In the genomic region with DNA sequence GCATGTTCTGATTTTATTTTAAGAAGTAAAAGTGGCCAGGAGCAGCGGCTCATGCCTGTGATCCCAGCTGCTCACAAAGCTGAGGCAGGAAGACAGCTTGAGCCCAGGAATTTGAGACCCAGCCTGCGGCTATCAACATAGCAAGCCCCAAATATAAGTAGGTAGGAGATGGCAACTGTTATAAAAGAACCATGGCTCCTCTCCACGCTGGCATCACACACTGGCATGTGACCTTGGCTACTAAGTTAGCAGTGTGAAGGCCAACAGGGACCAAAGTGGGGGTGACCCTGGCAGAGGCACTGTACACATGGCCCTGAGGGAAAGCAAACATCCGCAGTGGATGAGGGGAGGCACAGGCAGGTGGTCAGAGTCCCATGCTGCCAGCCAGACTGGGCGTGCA, we compare ENCODE assay signal across 26 cellular contexts. TPM values are rescaled to one million over a fixed set of nuclear protein-coding genes. Genes with fewer than 3 reads are reported as not detected.
DNase-seq lines count a peak whose midpoint lies in the region; ATAC-seq and TF ChIP-seq lines count a peak whose summit lies in the region.
"Had no signal": no experiment of that assay in that cellular context is flagged by ENCODE, and none has a peak within 500 bp of the region (broad histone marks: within the 10 kb centered on the region; RNA-seq: fewer than 3 reads in every experiment).

No MANE protein-coding gene starts in this region.

- POLR2A ChIA-PET in CD8-positive, alpha-beta T cell (lab: Charles Lee) = no interaction called here

- ATAC-seq in CD8-positive, alpha-beta T cell = no peak
- ATAC-seq in left ventricle myocardium superior = peak; percentile 49
- ATAC-seq: A549; activated CD4-positive, CD25-positive, alpha-beta regulatory T cell treated with anti-CD3 and anti-CD28 coated beads, Interleukin-2, amount 50 U/mL, for 24 hours had no signal

- no peaks in the 10 kb centered on the region for H3K27me3 Mint-ChIP-seq in CD8-positive, alpha-beta T cell (ENCODE audit: low read depth)
- peaks cover 4% of the 10 kb centered on the region for H3K27me3 Mint-ChIP-seq in neural progenitor cell (ENCODE audit: insufficient read depth, low read depth)
- H3K27me3 Mint-ChIP-seq in activated T-helper 2 cell treated with anti-CD3 and anti-CD28 coated beads, Interferon-gamma antibody, Interleukin-2, Interleukin-4, amounts not matched to agents 10 μg/mL and 5 μg/mL and 100 μg/mL, durations not matched to agents 14 hours and 24 hours and 36 hours (ENCODE audit: low read depth) = no peaks in the 10 kb centered on the region
- H3K27me3 Mint-ChIP-seq: activated naive CD8-positive, alpha-beta T cell treated with anti-CD3 and anti-CD28 coated beads for 36 hours; B cell; stimulated activated naive CD8-positive, alpha-beta T cell treated with anti-CD3 and anti-CD28 coated beads, Interleukin-15, Interleukin-2, amounts not matched to agents 100 ng/mL and 50 ng/mL, for 24 hours had no signal

- H3K4me2 ChIP-seq in neural progenitor cell = no peak overlapping the region
- H3K4me2 ChIP-seq: A549 had no signal

- no peak overlapping the region for H2AFZ ChIP-seq in neural progenitor cell (replicated peaks)

- peaks cover 26% of the 10 kb centered on the region for H4K20me1 ChIP-seq in neural progenitor cell (ENCODE audit: low read depth)

- DNase-seq in CD8-positive, alpha-beta T cell = no peak
- DNase-seq in adrenal gland (peak in 6 of 7 donors; percentile 46 to 68 (median 61)), left ventricle myocardium superior (peak; percentile 44), neural progenitor cell (ENCODE audit: low spot score) (no peak), cerebellar cortex (ENCODE audit: low spot score) (no peak), stomach (no peak)
- DNase-seq in activated naive CD4-positive, alpha-beta T cell (lab: John Stamatoyannopoulos, UW) = no peak
- DNase-seq in activated T-helper 2 cell treated with anti-CD3 and anti-CD28 coated beads, Interferon-gamma antibody, Interleukin-2, Interleukin-4, amounts not matched to agents 10 μg/mL and 5 μg/mL and 100 μg/mL, durations not matched to agents 14 hours and 24 hours and 36 hours (ENCODE audit: low spot score) = no peak
- DNase-seq: activated CD8-positive, alpha-beta memory T cell treated with anti-CD3 and anti-CD28 coated beads for 24 hours; activated naive CD8-positive, alpha-beta T cell treated with anti-CD3 and anti-CD28 coated beads for 36 hours; activated T-cell treated with anti-CD3 and anti-CD28 coated beads, Interleukin-2, amount 50 U/mL, for 48 hours; brain microvascular endothelial cell; Caco-2; DMS79 treated with DMSO at 0.1 percent for 48 hours; HFFc6; NCI-H1092; NCI-H1930; NCI-H2227 treated with DMSO at 0.1 percent for 48 hours; NCI-H774; stimulated activated CD4-positive, alpha-beta T cell treated with anti-CD3 and anti-CD28 coated beads, Interleukin-4, amount 100 ng/mL, for 4 hours; upper lobe of left lung had no signal

- 52 to 73% (median 57%) methylated on average over 5 of the region's 5 CpGs for WGBS in adrenal gland, 4 donors
- WGBS in stomach, 5 donors = 81 to 89% (median 86%) methylated on average over 5 of the region's 5 CpGs

- peaks cover 44% of the 10 kb centered on the region for H3K79me2 ChIP-seq in neural progenitor cell (ENCODE audit: low read depth)

- H3K4me1 ChIP-seq in CD8-positive, alpha-beta T cell (ENCODE audit: insufficient read depth, low read length) = peaks cover 19% of the 10 kb centered on the region
- H3K4me1 ChIP-seq in adrenal gland (replicated peaks in 1 of 2) = peaks cover 32 to 49% of the 10 kb centered on the region in 2 donors
- H3K4me1 ChIP-seq in neural progenitor cell = peaks cover 10% of the 10 kb centered on the region
- peaks cover 3 to 9% (median 3%) of the 10 kb centered on the region in 4 donors for H3K4me1 ChIP-seq in stomach
- H3K4me1 ChIP-seq: Caco-2 had no signal

- H3K9ac ChIP-seq in neural progenitor cell = no peak overlapping the region

- CTCF ChIA-PET in CD8-positive, alpha-beta T cell (lab: Charles Lee) = no interaction called here

- intact Hi-C loops in CD8-positive, alpha-beta T cell (cut with DNase I, micrococcal nuclease) = no loop called here
- intact Hi-C loops in adrenal gland (cut with DNase I) (no loop called here), left ventricle myocardium superior (cut with micrococcal nuclease) (no loop called here), stomach (cut with DNase I; ENCODE audit: low total_unique reads) (no loop called here)
- intact Hi-C loops in activated T-helper 2 cell treated with anti-CD3 and anti-CD28 coated beads, Interferon-gamma antibody, Interleukin-2, Interleukin-4, amounts not matched to agents 10 μg/mL and 5 μg/mL and 100 μg/mL, durations not matched to agents 14 hours and 24 hours and 36 hours (cut with micrococcal nuclease) = no loop called here

- peaks cover 48% of the 10 kb centered on the region for H3K4me1 Mint-ChIP-seq in CD8-positive, alpha-beta T cell (ENCODE audit: low read depth)
- H3K4me1 Mint-ChIP-seq in neural progenitor cell = peaks cover 43% of the 10 kb centered on the region
- no peaks in the 10 kb centered on the region for H3K4me1 Mint-ChIP-seq in activated T-helper 2 cell treated with anti-CD3 and anti-CD28 coated beads, Interferon-gamma antibody, Interleukin-2, Interleukin-4, amounts not matched to agents 10 μg/mL and 5 μg/mL and 100 μg/mL, durations not matched to agents 14 hours and 24 hours and 36 hours (ENCODE audit: low read depth)

- TF ChIP-seq EP300 in stomach (IDR thresholded peaks at IDR 0.05) = no peak

- no peak for TF ChIP-seq POLR2A in adrenal gland (IDR thresholded peaks at IDR 0.05)
- TF ChIP-seq POLR2A in stomach (IDR thresholded peaks at IDR 0.05) = no peak

- H3K27ac ChIP-seq in CD8-positive, alpha-beta T cell (ENCODE audit: low read depth, low read length) = no peak overlapping the region
- H3K27ac ChIP-seq in adrenal gland (peak overlapping the region in 3 of 5 donors; percentile 30 to 71 (median 41)), neural progenitor cell (no peak overlapping the region), stomach (no peak overlapping the region)
- H3K27ac ChIP-seq: A549, coronary artery, upper lobe of left lung had no signal

- no peak overlapping the region for H3K4me3 ChIP-seq in CD8-positive, alpha-beta T cell (ENCODE audit: low read depth, low read length)
- H3K4me3 ChIP-seq in adrenal gland (no peak overlapping the region), neural progenitor cell (no peak overlapping the region), stomach (no peak overlapping the region)
- H3K4me3 ChIP-seq: A549, coronary artery, upper lobe of left lung had no signal

- peaks cover 12% of the 10 kb centered on the region for H3F3A ChIP-seq in neural progenitor cell (ENCODE audit: low read depth)

- no peaks in the 10 kb centered on the region for H3K27me3 ChIP-seq in CD8-positive, alpha-beta T cell (ENCODE audit: insufficient read depth, low read length)
- no peaks in the 10 kb centered on the region for H3K27me3 ChIP-seq in adrenal gland
- H3K27me3 ChIP-seq in neural progenitor cell = no peaks in the 10 kb centered on the region
- no peaks in the 10 kb centered on the region for H3K27me3 ChIP-seq in stomach
- H3K27me3 ChIP-seq: brain microvascular endothelial cell, upper lobe of left lung had no signal

- peak overlapping the region; percentile 66 for H3K27ac Mint-ChIP-seq in CD8-positive, alpha-beta T cell
- H3K27ac Mint-ChIP-seq in neural progenitor cell = peak overlapping the region; percentile 78
- H3K27ac Mint-ChIP-seq in activated T-helper 2 cell treated with anti-CD3 and anti-CD28 coated beads, Interferon-gamma antibody, Interleukin-2, Interleukin-4, amounts not matched to agents 10 μg/mL and 5 μg/mL and 100 μg/mL, durations not matched to agents 14 hours and 24 hours and 36 hours = no peak overlapping the region
- H3K27ac Mint-ChIP-seq: activated naive CD8-positive, alpha-beta T cell treated with anti-CD3 and anti-CD28 coated beads for 36 hours; B cell had no signal

- H3K9me3 Mint-ChIP-seq in CD8-positive, alpha-beta T cell = no peaks in the 10 kb centered on the region
- H3K9me3 Mint-ChIP-seq in neural progenitor cell = no peaks in the 10 kb centered on the region
- H3K9me3 Mint-ChIP-seq in activated T-helper 2 cell treated with anti-CD3 and anti-CD28 coated beads, Interferon-gamma antibody, Interleukin-2, Interleukin-4, amounts not matched to agents 10 μg/mL and 5 μg/mL and 100 μg/mL, durations not matched to agents 14 hours and 24 hours and 36 hours = no peaks in the 10 kb centered on the region
- H3K9me3 Mint-ChIP-seq: activated naive CD8-positive, alpha-beta T cell treated with anti-CD3 and anti-CD28 coated beads for 36 hours; HFFc6; stimulated activated naive CD8-positive, alpha-beta T cell treated with anti-CD3 and anti-CD28 coated beads, Interleukin-15, Interleukin-2, amounts not matched to agents 100 ng/mL and 50 ng/mL, for 24 hours had no signal

- H3K4me3 Mint-ChIP-seq in CD8-positive, alpha-beta T cell = no peak overlapping the region
- H3K4me3 Mint-ChIP-seq in neural progenitor cell = no peak overlapping the region
- H3K4me3 Mint-ChIP-seq in activated T-helper 2 cell treated with anti-CD3 and anti-CD28 coated beads, Interferon-gamma antibody, Interleukin-2, Interleukin-4, amounts not matched to agents 10 μg/mL and 5 μg/mL and 100 μg/mL, durations not matched to agents 14 hours and 24 hours and 36 hours (ENCODE audit: low read depth) = no peak overlapping the region
- H3K4me3 Mint-ChIP-seq: activated naive CD8-positive, alpha-beta T cell treated with anti-CD3 and anti-CD28 coated beads for 36 hours; B cell; HFFc6; stimulated activated naive CD8-positive, alpha-beta T cell treated with anti-CD3 and anti-CD28 coated beads, Interleukin-15, Interleukin-2, amounts not matched to agents 100 ng/mL and 50 ng/mL, for 24 hours had no signal

- no peaks in the 10 kb centered on the region for H3K9me3 ChIP-seq in CD8-positive, alpha-beta T cell (ENCODE audit: low read length)
- H3K9me3 ChIP-seq in adrenal gland (replicated peaks in 1 of 3) (no peaks in the 10 kb centered on the region), neural progenitor cell (ENCODE audit: low read depth) (no peaks in the 10 kb centered on the region), stomach (no peaks in the 10 kb centered on the region)
- H3K9me3 ChIP-seq: A549, Caco-2, upper lobe of left lung had no signal

- TF ChIP-seq CTCF in CD8-positive, alpha-beta T cell (IDR thresholded peaks at IDR 0.05) = no peak
- TF ChIP-seq CTCF in adrenal gland (IDR thresholded peaks at IDR 0.05) = no peak
- no peak for TF ChIP-seq CTCF in neural progenitor cell (IDR thresholded peaks at IDR 0.05)
- no peak for TF ChIP-seq CTCF in stomach (IDR thresholded peaks at IDR 0.05)

- peaks cover 4% of the 10 kb centered on the region for H3K36me3 ChIP-seq in CD8-positive, alpha-beta T cell (ENCODE audit: insufficient read depth, low read length)
- H3K36me3 ChIP-seq in adrenal gland (replicated peaks in 1 of 2) = no peaks in the 10 kb centered on the region
- H3K36me3 ChIP-seq in neural progenitor cell = no peaks in the 10 kb centered on the region
- H3K36me3 ChIP-seq in stomach = no peaks in the 10 kb centered on the region
- H3K36me3 ChIP-seq: brain microvascular endothelial cell had no signal

- H3K36me3 Mint-ChIP-seq in CD8-positive, alpha-beta T cell = peaks cover 38% of the 10 kb centered on the region
- no peaks in the 10 kb centered on the region for H3K36me3 Mint-ChIP-seq in neural progenitor cell
- H3K36me3 Mint-ChIP-seq in activated T-helper 2 cell treated with anti-CD3 and anti-CD28 coated beads, Interferon-gamma antibody, Interleukin-2, Interleukin-4, amounts not matched to agents 10 μg/mL and 5 μg/mL and 100 μg/mL, durations not matched to agents 14 hours and 24 hours and 36 hours (ENCODE audit: low read depth) = no peaks in the 10 kb centered on the region

RNA-seq across cellular contexts. Expression of gene TPST2, which starts 33.0 kb away (rescaled TPM):
- total RNA-seq in CD8-positive, alpha-beta T cell = 10 to 100 TPM; 24.3 to 26.3 TPM
- total RNA-seq in adrenal gland = 100 to 1,000 TPM in 1 of 8 donors, 10 to 100 TPM in 7; 29.5 to 167 (median 75.2) TPM
- polyA plus RNA-seq in adrenal gland = 10 to 100 TPM; 15.7 to 21.2 (median 17.7) TPM
- 27.1 TPM for total RNA-seq in left ventricle myocardium superior
- total RNA-seq in neural progenitor cell (ENCODE audit: low replicate concordance) = 31.7 and 59.5 TPM in 2 replicates
- total RNA-seq in stomach = 10 to 100 TPM in 4 of 5 donors, 1 to 10 TPM in 1; 9.7 to 88.3 (median 13.8) TPM
- 1 to 10 TPM; 5.3 to 7.1 (median 6.6) TPM for polyA plus RNA-seq in stomach
- total RNA-seq in activated T-helper 2 cell treated with anti-CD3 and anti-CD28 coated beads, Interferon-gamma antibody, Interleukin-2, Interleukin-4, amounts not matched to agents 10 μg/mL and 5 μg/mL and 100 μg/mL, durations not matched to agents 14 hours and 24 hours and 36 hours = 13.7 and 14.2 TPM in 2 replicates

RNA-seq across cellular contexts. Expression of gene TFIP11, which starts 44.6 kb away (rescaled TPM):
- total RNA-seq in CD8-positive, alpha-beta T cell = 100 to 1,000 TPM; 138 to 142 TPM
- total RNA-seq in adrenal gland (10 to 100 TPM; 25.0 to 73.3 (median 37.2) TPM), left ventricle myocardium superior (22.3 TPM), neural progenitor cell (ENCODE audit: low replicate concordance) (22.2 and 26.2 TPM in 2 replicates), stomach (10 to 100 TPM; 11.6 to 48.7 (median 22.8) TPM)
- polyA plus RNA-seq in adrenal gland (10 to 100 TPM; 28.8 to 38.3 (median 32.2) TPM), stomach (10 to 100 TPM; 11.6 to 24.7 (median 15.1) TPM)
- 49.7 and 55.0 TPM in 2 replicates for total RNA-seq in activated T-helper 2 cell treated with anti-CD3 and anti-CD28 coated beads, Interferon-gamma antibody, Interleukin-2, Interleukin-4, amounts not matched to agents 10 μg/mL and 5 μg/mL and 100 μg/mL, durations not matched to agents 14 hours and 24 hours and 36 hours

Comparison
In these comparisons a context has a peak if more than half of its experiments do, and no peak if none do; other contexts are left out.
1. DNase-seq: peak in adrenal gland (6 of 7) and left ventricle myocardium superior (single experiment); none in CD8-positive, alpha-beta T cell (0 of 7), neural progenitor cell (single experiment), activated naive CD4-positive, alpha-beta T cell (0 of 4), cerebellar cortex (single experiment), stomach (single experiment) and activated T-helper 2 cell treated with anti-CD3 and anti-CD28 coated beads, Interferon-gamma antibody, Interleukin-2, Interleukin-4, amounts not matched to agents 10 μg/mL and 5 μg/mL and 100 μg/mL, durations not matched to agents 14 hours and 24 hours and 36 hours (single experiment).
2. H3K27ac ChIP-seq: peak in adrenal gland (3 of 5); none in CD8-positive, alpha-beta T cell (single experiment), neural progenitor cell (single experiment) and stomach (0 of 5).